Comparison of ENCODE assay signal across 21 cellular contexts in genomic region chr9:100465270-100465669, GRCh38.
DNase-seq lines count a peak whose midpoint lies in the region; ATAC-seq lines count a peak whose summit lies in the region.
"Had no signal": no experiment of that assay in that cellular context is flagged by ENCODE, and none has a peak within 500 bp of the region (broad histone marks: within the 10 kb centered on the region; RNA-seq: fewer than 3 reads in every experiment).

No MANE protein-coding gene starts in this region.

- H3K27ac ChIP-seq in angular gyrus (ENCODE audit: low read depth, low read length) (peak overlapping the region; percentile 53), layer of hippocampus (ENCODE audit: low read depth, low read length) (peak overlapping the region; percentile 69), substantia nigra (ENCODE audit: low read depth, low read length, poor library complexity, severe bottlenecking) (peak overlapping the region; percentile 79)
- H3K27ac ChIP-seq: RWPE1 had no signal

- ATAC-seq in GM18519 (IDR thresholded peaks at IDR 0.05; ENCODE audit: low FRiP score, unreplicated experiment): no peak
- no peak for ATAC-seq in GM21447 (IDR thresholded peaks at IDR 0.05; ENCODE audit: unreplicated experiment)
- ATAC-seq in GM21515 (IDR thresholded peaks at IDR 0.05; ENCODE audit: unreplicated experiment): no peak
- ATAC-seq: HCT116 had no signal

- H3K27me3 ChIP-seq in layer of hippocampus (ENCODE audit: control insufficient read depth, insufficient read depth, low read length): no peaks in the 10 kb centered on the region

- DNase-seq in NCI-H748 (lab: John Stamatoyannopoulos, UW; ENCODE audit: unreplicated experiment): peak; percentile 14
- DNase-seq in NCI-H748 treated with DMSO at 0.1 percent for 48 hours (lab: John Stamatoyannopoulos, UW): no peak
- peak in 3 of 49 donors; percentile 9 to 51 (median 12) for DNase-seq in substantia nigra (lab: John Stamatoyannopoulos, UW)
- DNase-seq: 8988T; ACHN; CD4-positive, CD25-positive, alpha-beta regulatory T cell; Karpas-422; NCI-H1092; NCI-H1417 treated with DMSO at 0.1 percent for 48 hours; NCI-H1694 treated with DMSO at 0.1 percent for 48 hours; NCI-H2081; NCI-H226; NCI-H510A treated with DMSO at 0.1 percent for 48 hours; SHP77 had no signal
